In genomic region chr1:239306426-239306825, GRCh38 we compare ENCODE assay signal across 15 cellular contexts.
DNase-seq lines count a peak whose midpoint lies in the region; ATAC-seq and TF ChIP-seq lines count a peak whose summit lies in the region.
"Had no signal": no experiment of that assay in that cellular context is flagged by ENCODE, and none has a peak within 500 bp of the region (broad histone marks: within the 10 kb centered on the region; RNA-seq: fewer than 3 reads in every experiment).

No MANE protein-coding gene starts in this region.

- CTCF ChIA-PET in SK-N-SH (lab: Yijun Ruan, JAX): interaction anchor here (1.2 kb wide), 1 partner anchor 80 kb away, joined by 5 read pairs; the partner anchor contains the start of gene CHRM3
- CTCF ChIA-PET in activated CD4-positive, alpha-beta memory T cell treated with anti-CD3 and anti-CD28 coated beads for 36 hours (lab: Charles Lee): no interaction called here

- H2AFZ ChIP-seq in SK-N-SH (ENCODE audit: low read depth) (no peak overlapping the region), hepatocyte (no peak overlapping the region)

- H3K4me1 ChIP-seq in SK-N-SH (ENCODE audit: control insufficient read depth in 1 of 2, insufficient read depth in 2 of 2, low read depth in 1 of 2, low read length in 1 of 2) (peaks cover 0 to 9% of the 10 kb centered on the region in 2 experiments; a peak in 2 of 4 replicates), hepatocyte (ENCODE audit: insufficient read depth) (no peaks in the 10 kb centered on the region)
- H3K4me1 ChIP-seq: BLaER1 treated with 17β-estradiol and CSF1 and Interleukin-3, amounts not matched to agents 10 nM and 100 nM had no signal

- H3K4me3 ChIP-seq in SK-N-SH (ENCODE audit: low read depth in 2 of 2, low read length in 1 of 2): no peak overlapping the region
- H3K4me3 ChIP-seq in hepatocyte: no peak overlapping the region
- H3K4me3 ChIP-seq: BLaER1 treated with 17β-estradiol and CSF1 and Interleukin-3, amounts not matched to agents 10 nM and 100 nM had no signal

- no peak overlapping the region for H3K27ac Mint-ChIP-seq in activated CD4-positive, alpha-beta memory T cell treated with anti-CD3 and anti-CD28 coated beads for 36 hours
- H3K27ac Mint-ChIP-seq: B cell; CD4-positive, CD25-positive, alpha-beta regulatory T cell; CD8-positive, alpha-beta memory T cell; H9 had no signal

- POLR2A ChIA-PET in SK-N-SH (lab: Yijun Ruan, JAX): no interaction called here
- POLR2A ChIA-PET in activated CD4-positive, alpha-beta memory T cell treated with anti-CD3 and anti-CD28 coated beads for 36 hours (lab: Charles Lee): no interaction called here

- TF ChIP-seq CTCF in SK-N-SH (IDR thresholded peaks at IDR 0.05) (no peak), hepatocyte (IDR thresholded peaks at IDR 0.05; ENCODE audit: poor library complexity) (no peak)

- intact Hi-C loops in activated CD4-positive, alpha-beta memory T cell treated with anti-CD3 and anti-CD28 coated beads for 36 hours (cut with micrococcal nuclease): no loop called here

- H3K27me3 ChIP-seq in SK-N-SH (ENCODE audit: insufficient read depth) (no peaks in the 10 kb centered on the region), hepatocyte (no peaks in the 10 kb centered on the region)
- H3K27me3 ChIP-seq: BLaER1 treated with 17β-estradiol and CSF1 and Interleukin-3, amounts not matched to agents 10 nM and 100 nM had no signal

- no peaks in the 10 kb centered on the region for H3K9me3 Mint-ChIP-seq in activated CD4-positive, alpha-beta memory T cell treated with anti-CD3 and anti-CD28 coated beads for 36 hours
- H3K9me3 Mint-ChIP-seq: CD4-positive, CD25-positive, alpha-beta regulatory T cell; H9 had no signal

- H3K27me3 Mint-ChIP-seq in activated CD4-positive, alpha-beta memory T cell treated with anti-CD3 and anti-CD28 coated beads for 36 hours: peaks cover 4% of the 10 kb centered on the region
- H3K27me3 Mint-ChIP-seq: B cell; CD4-positive, CD25-positive, alpha-beta regulatory T cell; CD8-positive, alpha-beta memory T cell had no signal

- no peak for ATAC-seq in SK-N-SH treated with all-trans-retinoic acid at 6 μM for 48 hours

- no peaks in the 10 kb centered on the region for H3K9me3 ChIP-seq in SK-N-SH
- no peaks in the 10 kb centered on the region for H3K9me3 ChIP-seq in hepatocyte (ENCODE audit: low read depth)
- H3K9me3 ChIP-seq: BLaER1 treated with 17β-estradiol and CSF1 and Interleukin-3, amounts not matched to agents 10 nM and 100 nM had no signal

- peak in 1 of 2 experiments; percentile 39; a peak in 1 of 4 replicates for TF ChIP-seq EP300 in SK-N-SH (IDR thresholded peaks at IDR 0.05; ENCODE audit: borderline replicate concordance in 1 of 2, low read depth in 1 of 2, low read length in 1 of 2)

- TF ChIP-seq RAD21 in SK-N-SH (IDR thresholded peaks at IDR 0.05; ENCODE audit: low read length): no peak

- H3K36me3 Mint-ChIP-seq in activated CD4-positive, alpha-beta memory T cell treated with anti-CD3 and anti-CD28 coated beads for 36 hours: no peaks in the 10 kb centered on the region
- H3K36me3 Mint-ChIP-seq: CD4-positive, CD25-positive, alpha-beta regulatory T cell; CD8-positive, alpha-beta memory T cell had no signal

- no peak overlapping the region for H3K4me3 Mint-ChIP-seq in activated CD4-positive, alpha-beta memory T cell treated with anti-CD3 and anti-CD28 coated beads for 36 hours
- H3K4me3 Mint-ChIP-seq: B cell; CD4-positive, CD25-positive, alpha-beta regulatory T cell; CD8-positive, alpha-beta memory T cell; H9 had no signal

- no peak overlapping the region for H3K9ac ChIP-seq in SK-N-SH
- H3K9ac ChIP-seq: BLaER1 treated with 17β-estradiol and CSF1 and Interleukin-3, amounts not matched to agents 10 nM and 100 nM had no signal

- H3K4me2 ChIP-seq in SK-N-SH (no peak overlapping the region), hepatocyte (peak overlapping the region; percentile 24)
- H3K4me2 ChIP-seq: BLaER1 treated with 17β-estradiol and CSF1 and Interleukin-3, amounts not matched to agents 10 nM and 100 nM had no signal

- no peaks in the 10 kb centered on the region for H3K9me2 ChIP-seq in SK-N-SH
- no peaks in the 10 kb centered on the region for H3K9me2 ChIP-seq in hepatocyte (replicated peaks; ENCODE audit: insufficient read depth)

- H3K27ac ChIP-seq in SK-N-SH (ENCODE audit: low read depth in 2 of 2, low read length in 1 of 2) (peak overlapping the region in 1 of 2 experiments; percentile 72; a peak in 2 of 4 replicates), hepatocyte (no peak overlapping the region)
- H3K27ac ChIP-seq: BLaER1 treated with 17β-estradiol and CSF1 and Interleukin-3, amounts not matched to agents 10 nM and 100 nM had no signal

- no peaks in the 10 kb centered on the region for H3F3A ChIP-seq in SK-N-SH (replicated peaks; ENCODE audit: insufficient read depth)

- no peaks in the 10 kb centered on the region for H3K4me1 Mint-ChIP-seq in activated CD4-positive, alpha-beta memory T cell treated with anti-CD3 and anti-CD28 coated beads for 36 hours (ENCODE audit: low read depth)
- H3K4me1 Mint-ChIP-seq: B cell; CD4-positive, CD25-positive, alpha-beta regulatory T cell; CD8-positive, alpha-beta memory T cell had no signal

- DNase-seq in NCI-H1417 (lab: John Stamatoyannopoulos, UW) (peak in 2 of 3 experiments; percentile 13 to 67), NCI-H1417 treated with DMSO at 0.1 percent for 48 hours (lab: John Stamatoyannopoulos, UW) (no peak), SK-N-SH (peak; percentile 3), hepatocyte (ENCODE audit: low spot score) (no peak), AG08395 (ENCODE audit: low spot score) (no peak), NCI-H1048 (lab: John Stamatoyannopoulos, UW) (no peak)
- no peak for DNase-seq in activated CD4-positive, alpha-beta memory T cell treated with anti-CD3 and anti-CD28 coated beads for 36 hours
- DNase-seq: 8988T; CD4-positive, CD25-positive, alpha-beta regulatory T cell; CD8-positive, alpha-beta memory T cell; COR-L47; H9 had no signal

- WGBS in SK-N-SH (ENCODE audit: low lambda C conversion rate): 37% methylated on average over 5 of the region's 5 CpGs
- 31% methylated on average over 5 of the region's 5 CpGs for WGBS in hepatocyte (ENCODE audit: low lambda C conversion rate, missing lambda C conversion rate)

- H4K20me1 ChIP-seq in SK-N-SH (ENCODE audit: insufficient read depth): no peaks in the 10 kb centered on the region
- H4K20me1 ChIP-seq in hepatocyte (ENCODE audit: insufficient read depth, poor library complexity, severe bottlenecking): no peaks in the 10 kb centered on the region
- H4K20me1 ChIP-seq: BLaER1 treated with 17β-estradiol and CSF1 and Interleukin-3, amounts not matched to agents 10 nM and 100 nM had no signal

- H3K79me2 ChIP-seq in SK-N-SH (ENCODE audit: insufficient read depth): no peaks in the 10 kb centered on the region
- no peaks in the 10 kb centered on the region for H3K79me2 ChIP-seq in hepatocyte

- no peaks in the 10 kb centered on the region for H3K36me3 ChIP-seq in SK-N-SH (replicated peaks in 1 of 2; ENCODE audit: control insufficient read depth in 1 of 2, insufficient read depth in 2 of 2, low read length in 1 of 2)
- no peaks in the 10 kb centered on the region for H3K36me3 ChIP-seq in hepatocyte (replicated peaks; ENCODE audit: insufficient read depth, low read depth)
- H3K36me3 ChIP-seq: BLaER1 treated with 17β-estradiol and CSF1 and Interleukin-3, amounts not matched to agents 10 nM and 100 nM had no signal

TF ChIP-seq in SK-N-SH, 30 proteins besides CTCF, POLR2A, EP300 and RAD21 (continues in another document):
- TF ChIP-seq TEAD4 (IDR thresholded peaks at IDR 0.05; ENCODE audit: borderline replicate concordance, insufficient read depth): no peak
- no peak for TF ChIP-seq IRF3 (IDR thresholded peaks at IDR 0.05; ENCODE audit: low read depth, low read length)

TF ChIP-seq in SK-N-SH treated with all-trans-retinoic acid at 6 μM for 48 hours, 23 proteins besides CTCF, POLR2A, EP300 and RAD21:
- TF ChIP-seq OSR1 (CRISPR knock-in tag; IDR thresholded peaks at IDR 0.05): no peak

Comparison
In these comparisons a context has a peak if more than half of its experiments do, and no peak if none do; other contexts are left out.
1. DNase-seq: peak in NCI-H1417 (2 of 3) and SK-N-SH (single experiment); none in NCI-H1417 treated with DMSO at 0.1 percent for 48 hours (single experiment), hepatocyte (single experiment), activated CD4-positive, alpha-beta memory T cell treated with anti-CD3 and anti-CD28 coated beads for 36 hours (single experiment), AG08395 (single experiment) and NCI-H1048 (single experiment).